In genomic region chr16:2883027-2883846, GRCh38 we compare ENCODE assay signal across 8 cellular contexts. TPM values are rescaled to one million over a fixed set of nuclear protein-coding genes. Genes with fewer than 3 reads are reported as not detected.
DNase-seq lines count a peak whose midpoint lies in the region; ATAC-seq and TF ChIP-seq lines count a peak whose summit lies in the region.

TSS of gene FLYWCH2 (plus strand) at chr16:2883215. CDS start at chr16:2896450, 13,235 bp downstream.

- peak within 1 kb of the TSS; percentile 94 for H3K4me3 Mint-ChIP-seq in activated CD4-positive, alpha-beta T cell treated with anti-CD3 and anti-CD28 coated beads, Interleukin-2, amount 10 ng/mL, durations not matched to agents 24 days and 14 days

- no peaks in the 10 kb centered on the region for H3K36me3 Mint-ChIP-seq in activated CD4-positive, alpha-beta T cell treated with anti-CD3 and anti-CD28 coated beads, Interleukin-2, amount 10 ng/mL, durations not matched to agents 24 days and 14 days (ENCODE audit: low read depth)

- H3K27ac Mint-ChIP-seq in activated CD4-positive, alpha-beta T cell treated with anti-CD3 and anti-CD28 coated beads, Interleukin-2, amount 10 ng/mL, durations not matched to agents 24 days and 14 days = peak within 1 kb of the TSS; percentile 95

- TF ChIP-seq CTCF in BJ (IDR thresholded peaks at IDR 0.05; ENCODE audit: insufficient read depth, low read depth, low read length) (no peak), coronary artery (IDR thresholded peaks at IDR 0.05) (no peak)

- H3K4me3 ChIP-seq in BJ (ENCODE audit: low read depth, low read length) (peak within 1 kb of the TSS; percentile 99), coronary artery (peak within 1 kb of the TSS; percentile 84)

- ATAC-seq in GM19324 (IDR thresholded peaks at IDR 0.05; ENCODE audit: low FRiP score, unreplicated experiment) (peak; percentile 82), HG03469 (IDR thresholded peaks at IDR 0.05; ENCODE audit: unreplicated experiment) (peak; percentile 43), left colon (peak; percentile 86)

- peak; percentile 76 for DNase-seq in BJ (ENCODE audit: low read depth)
- peak; percentile 89 for DNase-seq in NCI-H526 treated with DMSO at 0.1 percent for 48 hours (lab: John Stamatoyannopoulos, UW)
- DNase-seq in activated CD4-positive, alpha-beta T cell treated with anti-CD3 and anti-CD28 coated beads, Interleukin-2, amount 10 ng/mL, durations not matched to agents 24 days and 14 days = peak; percentile 100
- DNase-seq in coronary artery (ENCODE audit: low spot score) = peak; percentile 98
- DNase-seq in left colon = peak; percentile 96 to 99
- DNase-seq in stimulated activated CD4-positive, alpha-beta T cell treated with anti-CD3 and anti-CD28 coated beads, Interleukin-1b, Interleukin-23, amount 100 ng/mL, for 48 hours = peak; percentile 99

- H3K4me1 Mint-ChIP-seq in activated CD4-positive, alpha-beta T cell treated with anti-CD3 and anti-CD28 coated beads, Interleukin-2, amount 10 ng/mL, durations not matched to agents 24 days and 14 days = peaks cover 11% of the 10 kb centered on the region

- H3K36me3 ChIP-seq in BJ (ENCODE audit: control insufficient read depth, insufficient read depth, low read length) = no peaks in the 10 kb centered on the region

- peak within 1 kb of the TSS; percentile 92 to 98 for H3K27ac ChIP-seq in coronary artery

- CTCF ChIA-PET in BJ (lab: Yijun Ruan, JAX) = interaction anchor here (0.9 to 2.0 kb wide), 10 partner anchors 8 to 44 kb away, joined by 3 to 11 read pairs (median 6); no protein-coding TSS in a partner anchor

- POLR2A ChIA-PET in BJ (lab: Charles Lee) = interaction anchor here (1.0 kb wide), 1 partner anchor 29 kb away, joined by 3 read pairs; no protein-coding TSS in a partner anchor

- no peaks in the 10 kb centered on the region for H3K9me3 Mint-ChIP-seq in activated CD4-positive, alpha-beta T cell treated with anti-CD3 and anti-CD28 coated beads, Interleukin-2, amount 10 ng/mL, durations not matched to agents 24 days and 14 days

- no peaks in the 10 kb centered on the region for H3K27me3 Mint-ChIP-seq in activated CD4-positive, alpha-beta T cell treated with anti-CD3 and anti-CD28 coated beads, Interleukin-2, amount 10 ng/mL, durations not matched to agents 24 days and 14 days

- no peaks in the 10 kb centered on the region; the same call in 1 of the 2 replicates for H3K27me3 ChIP-seq in BJ (ENCODE audit: control insufficient read depth, insufficient read depth, low read length)

- intact Hi-C loops in activated CD4-positive, alpha-beta T cell treated with anti-CD3 and anti-CD28 coated beads, Interleukin-2, amount 10 ng/mL, durations not matched to agents 24 days and 14 days (cut with micrococcal nuclease) = loop anchor here (1.0 to 5.0 kb wide), 2 partner anchors 22 to 79 kb away; partner anchors contain the start of gene KREMEN2
- intact Hi-C loops in left colon (cut with DNase I, micrococcal nuclease) = no loop called here

RNA-seq across cellular contexts. Expression of gene FLYWCH2, which starts in this region (rescaled TPM):
- polyA plus RNA-seq in BJ (2011; rRNA removed) = 25.6 and 39.9 TPM in 2 replicates
- polyA minus RNA-seq in BJ (2011; rRNA and poly(A)+ RNA removed) = 5.3 and 6.4 TPM in 2 replicates
- total RNA-seq in activated CD4-positive, alpha-beta T cell treated with anti-CD3 and anti-CD28 coated beads, Interleukin-2, amount 10 ng/mL, durations not matched to agents 24 days and 14 days = 21.2 and 22.2 TPM in 2 replicates
- 10 to 100 TPM; 20.7 to 30.8 TPM for total RNA-seq in left colon

Comparison
In these comparisons a context has a peak if more than half of its experiments do, and no peak if none do; other contexts are left out.
1. Peak in every context shown above with its lines: DNase-seq, ATAC-seq, H3K4me3 ChIP-seq and H3K27ac ChIP-seq.